ENCODE assay signal across 11 cellular contexts in genomic region chr11:13298765-13299164, GRCh38.
"Had no signal": no experiment of that assay in that cellular context is flagged by ENCODE, and none has a peak within 500 bp of the region (broad histone marks: within the 10 kb centered on the region; RNA-seq: fewer than 3 reads in every experiment).

No MANE protein-coding gene starts in this region.

- H3K27me3 Mint-ChIP-seq: stimulated activated naive CD8-positive, alpha-beta T cell treated with anti-CD3 and anti-CD28 coated beads, Interleukin-15, Interleukin-2, amounts not matched to agents 100 ng/mL and 50 ng/mL, for 24 hours had no signal

- DNase-seq: activated CD4-positive, alpha-beta T cell treated with anti-CD3 and anti-CD28 coated beads for 1 hour; activated CD4-positive, alpha-beta T cell treated with anti-CD3 and anti-CD28 coated beads, Interleukin-2, amount 50 U/mL, for 48 hours; activated T-cell treated with anti-CD3 and anti-CD28 coated beads, Interleukin-2, amount 50 U/mL, for 4 hours; caudate nucleus; mammary epithelial cell; SIG-M5; stimulated activated CD4-positive, alpha-beta T cell treated with anti-CD3 and anti-CD28 coated beads, Interleukin-4, amount 100 ng/mL, for 1 hour; stimulated activated CD8-positive, alpha-beta memory T cell treated with anti-CD3 and anti-CD28 coated beads, Interleukin-4, amount 100 ng/mL, for 48 hours; T1000 had no signal

- H3K9me3 Mint-ChIP-seq: activated T-cell treated with anti-CD3 and anti-CD28 coated beads, Interleukin-2, amount 50 U/mL, for 4 hours had no signal

- H3K9me3 ChIP-seq: upper lobe of left lung had no signal

- H3K4me3 Mint-ChIP-seq: activated T-cell treated with anti-CD3 and anti-CD28 coated beads, Interleukin-2, amount 50 U/mL, for 4 hours; stimulated activated naive CD8-positive, alpha-beta T cell treated with anti-CD3 and anti-CD28 coated beads, Interleukin-15, Interleukin-2, amounts not matched to agents 100 ng/mL and 50 ng/mL, for 24 hours had no signal

- H3K27ac Mint-ChIP-seq: stimulated activated naive CD8-positive, alpha-beta T cell treated with anti-CD3 and anti-CD28 coated beads, Interleukin-15, Interleukin-2, amounts not matched to agents 100 ng/mL and 50 ng/mL, for 24 hours had no signal
